Comparison of ENCODE assay signal across 11 cellular contexts in the genomic region with DNA sequence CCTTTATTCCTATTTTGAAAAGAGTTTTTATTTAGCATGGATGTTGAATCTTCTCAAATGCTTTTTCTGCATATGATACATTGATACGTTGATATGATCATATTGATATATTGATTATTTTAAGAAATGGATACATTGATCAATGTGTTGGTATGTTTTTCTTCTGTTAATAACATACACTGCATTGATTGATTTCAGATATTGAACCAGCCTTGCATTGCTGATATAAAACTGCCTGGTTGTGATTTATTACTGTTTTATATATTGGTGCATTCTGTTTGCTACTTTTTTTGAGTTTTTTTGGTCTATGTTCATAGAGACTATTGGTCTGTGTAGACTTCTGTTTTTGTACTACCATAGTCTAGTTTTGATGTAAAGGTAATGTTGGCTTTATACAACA.
"Had no signal": no experiment of that assay in that cellular context is flagged by ENCODE, and none has a peak within 500 bp of the region (broad histone marks: within the 10 kb centered on the region; RNA-seq: fewer than 3 reads in every experiment).

No MANE protein-coding gene starts in this region.

- H3K27ac Mint-ChIP-seq: GM23338, H9, HFFc6 had no signal

- H3K9me3 Mint-ChIP-seq: GM23338 had no signal

- H3K9me3 ChIP-seq: HAP-1 had no signal

- ATAC-seq: GM23338, HCT116 had no signal

- H3K4me1 ChIP-seq: HAP-1 had no signal

- FAIRE-seq: H1, H54 had no signal

- H3K36me3 ChIP-seq: HAP-1 had no signal

- H3K4me3 ChIP-seq: GM23248, GM23338, HAP-1 had no signal

- H2AFZ ChIP-seq: GM23248, GM23338 had no signal

- H3K9ac ChIP-seq: GM23248 had no signal

- H3K4me1 Mint-ChIP-seq: GM23338 had no signal

- H3K27ac ChIP-seq: GM23248 had no signal

- DNase-seq: GM23248, GOT3, H7, H9, HCEC 1CT, HFFc6 had no signal

- H3K4me2 ChIP-seq: GM23338 had no signal

- H3K4me3 Mint-ChIP-seq: GM23338, H9, HFFc6 had no signal
